5 cellular contexts compared by ENCODE assay signal in genomic region chr5:177715423-177715822, GRCh38.
DNase-seq lines count a peak whose midpoint lies in the region; ATAC-seq and TF ChIP-seq lines count a peak whose summit lies in the region.
"Not testable (repeated sequence)": the region's sequence is repeated elsewhere in the genome, so short reads cannot be mapped to it uniquely, and the experiment has no call there.

No MANE protein-coding gene starts in this region.

- H3K27me3 ChIP-seq in SJCRH30; mammary epithelial cell (ENCODE audit: insufficient read depth, low read length); foreskin keratinocyte: not testable (repeated sequence)

- H3K4me1 ChIP-seq in SJCRH30; mammary epithelial cell (ENCODE audit: insufficient read depth, low read length); foreskin keratinocyte: not testable (repeated sequence)

- H3K4me3 ChIP-seq in SJCRH30; mammary epithelial cell (replicated peaks in 1 of 3; ENCODE audit: insufficient read depth in 1 of 3, low read depth in 2 of 3, low read length in 3 of 3); epithelial cell of esophagus (ENCODE audit: low read length): not testable (repeated sequence)

- H3K36me3 ChIP-seq in SJCRH30; mammary epithelial cell (ENCODE audit: insufficient read depth, low read length): not testable (repeated sequence)

- in situ Hi-C loops in mammary epithelial cell (cut with MboI; ENCODE audit: low sequenced_read_pairs in 2 of 2), result not testable (repeated sequence)

- not testable (repeated sequence) for H3K9ac ChIP-seq in mammary epithelial cell (ENCODE audit: insufficient read depth, low read length)

- H4K20me1 ChIP-seq in mammary epithelial cell (ENCODE audit: insufficient read depth, low read length), result not testable (repeated sequence)

- not testable (repeated sequence) for H3K27ac ChIP-seq in RWPE1; SJCRH30; mammary epithelial cell (ENCODE audit: insufficient read depth, low read depth, low read length); foreskin keratinocyte

- not testable (repeated sequence) for H3K9me3 ChIP-seq in SJCRH30 (replicated peaks); mammary epithelial cell (replicated peaks; ENCODE audit: insufficient read depth, low read length)

- intact Hi-C loops in mammary epithelial cell (cut with micrococcal nuclease), result not testable (repeated sequence)

- TF ChIP-seq CTCF in RWPE1 (conservative IDR thresholded peaks at IDR 0.05; ENCODE audit: low read depth); mammary epithelial cell (conservative IDR thresholded peaks at IDR 0.05 in 1 of 2, IDR thresholded peaks at IDR 0.05 in 1 of 2; ENCODE audit: extremely low read depth in 1 of 2, insufficient read depth in 1 of 2, low read depth in 1 of 2, low read length in 2 of 2); epithelial cell of esophagus (IDR thresholded peaks at IDR 0.05; ENCODE audit: insufficient read depth, low read depth, low read length, missing control alignments); foreskin keratinocyte (conservative IDR thresholded peaks at IDR 0.05): not testable (repeated sequence)

- not testable (repeated sequence) for H3K79me2 ChIP-seq in mammary epithelial cell (ENCODE audit: insufficient read depth, low read length)

- ATAC-seq in foreskin keratinocyte, result peak; percentile 88

- dilution Hi-C loops in mammary epithelial cell (cut with HindIII; ENCODE audit: low sequenced_read_pairs), result not testable (repeated sequence)

- H3K4me2 ChIP-seq in mammary epithelial cell (ENCODE audit: insufficient read depth, low read depth, low read length), result not testable (repeated sequence)

- not testable (repeated sequence) for H2AFZ ChIP-seq in mammary epithelial cell (ENCODE audit: low read depth, low read length)

- CTCF ChIA-PET in RWPE1 (lab: Yijun Ruan, JAX), result interaction anchor here (0.7 kb wide), 1 partner anchor 108 kb away, joined by 8 read pairs; no protein-coding TSS in a partner anchor
- CTCF ChIA-PET in mammary epithelial cell (lab: Charles Lee; ENCODE audit: low non-redundant PET), result not testable (repeated sequence)

- POLR2A ChIA-PET in RWPE1 (lab: Yijun Ruan, JAX; ENCODE audit: low non-redundant PET), result interaction anchor here (0.6 kb wide), 1 partner anchor 148 kb away, joined by 4 read pairs; no protein-coding TSS in a partner anchor

- DNase-seq in RWPE1 (ENCODE audit: low spot score) (peak; percentile 20), SJCRH30 (peak; percentile 36 to 58), mammary epithelial cell (peak; percentile 65), epithelial cell of esophagus (ENCODE audit: low read depth) (peak; percentile 73), foreskin keratinocyte (peak; percentile 54 to 73)

- BruUV-seq in mammary epithelial cell (replicated peaks; lab: Mats Ljungman, UMichigan), result not testable (repeated sequence)

- 0% methylated on average over 1 of the region's 1 CpG for WGBS in mammary epithelial cell (ENCODE audit: low coverage, missing lambda C conversion rate)

Comparison
In these comparisons a context has a peak if more than half of its experiments do, and no peak if none do; other contexts are left out.
1. DNase-seq: peak in every context shown above with its lines; median percentile 73 in epithelial cell of esophagus; 65 in mammary epithelial cell; 64 in foreskin keratinocyte; 47 in SJCRH30; 20 in RWPE1.